1 cellular context compared by ENCODE assay signal in the genomic region with DNA sequence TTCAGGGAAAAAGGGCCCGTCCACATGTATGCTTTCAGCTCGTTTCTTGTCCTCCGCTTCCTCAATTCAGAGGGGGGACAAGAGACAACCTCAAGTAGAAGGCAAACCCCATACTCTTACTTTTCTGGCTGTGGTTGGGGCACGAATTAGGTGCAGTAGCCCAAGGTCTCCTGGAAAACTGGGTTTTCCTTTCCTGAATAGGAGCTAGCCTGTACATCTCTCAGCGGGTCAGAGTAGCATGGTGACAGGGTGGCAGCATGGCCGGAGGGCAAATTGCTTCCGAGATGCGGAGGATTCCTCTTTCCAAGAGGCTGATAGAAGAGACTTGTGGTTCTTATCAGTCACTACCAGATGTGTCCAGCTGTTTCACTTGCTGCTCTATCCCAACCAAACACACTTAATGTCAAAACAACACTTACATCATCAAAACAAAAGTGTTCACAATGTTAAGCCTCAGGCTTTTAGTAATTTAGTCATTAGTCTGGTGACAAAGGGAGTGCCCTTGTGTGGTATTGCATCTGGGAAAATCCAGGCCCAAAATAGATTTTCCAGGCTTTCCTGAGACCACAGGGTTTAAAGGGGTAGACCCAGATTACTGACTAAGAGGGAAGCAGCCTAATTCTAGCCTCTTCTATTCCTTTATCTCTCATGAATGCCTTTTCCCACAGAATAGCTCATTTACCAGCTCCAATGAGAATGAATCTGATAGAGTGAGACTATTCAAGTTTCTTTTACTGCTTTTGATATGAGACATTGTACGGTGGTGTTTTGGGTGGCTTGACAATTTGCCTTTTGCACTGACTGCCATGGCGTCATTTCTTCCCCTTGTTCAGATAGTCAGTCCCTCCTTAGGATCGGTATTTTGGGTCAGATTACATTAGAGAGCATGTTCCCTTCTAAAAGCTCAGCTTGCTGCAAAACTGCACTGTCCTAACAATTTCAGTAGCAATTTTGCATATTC.
TF ChIP-seq lines count a peak whose summit lies in the region.

No MANE protein-coding gene starts in this region.

TF ChIP-seq in K562, 482 proteins besides CTCF, POLR2A, EP300 and RAD21 (continued from another document and continues in another):
- TF ChIP-seq PRPF4 (IDR thresholded peaks at IDR 0.05; ENCODE audit: insufficient read depth, low read depth, low read length, poor library complexity, severe bottlenecking) (no peak), ETS2 (tag; IDR thresholded peaks at IDR 0.05; ENCODE audit: borderline replicate concordance, poor library complexity, severe bottlenecking) (no peak), TRIM28 (IDR thresholded peaks at IDR 0.05) (peak; percentile 46; the same call in 1 of the 2 replicates), FOXM1 (IDR thresholded peaks at IDR 0.05; ENCODE audit: low read depth) (peak; percentile 95), FOXM1 (CRISPR knock-in tag; IDR thresholded peaks at IDR 0.05; ENCODE audit: low read depth) (no peak), MXI1 (IDR thresholded peaks at IDR 0.05; ENCODE audit: low read depth, low read length) (no peak), ZFX (CRISPR knock-in tag; IDR thresholded peaks at IDR 0.05) (peak; percentile 45; the same call in 1 of the 2 replicates), YY1 (IDR thresholded peaks at IDR 0.05; ENCODE audit: borderline replicate concordance in 1 of 3, control insufficient read depth in 1 of 3, extremely low read depth in 1 of 3, insufficient read depth in 3 of 3, insufficient read length in 1 of 3, insufficient replicate concordance in 2 of 3, low read depth in 1 of 3, low read length in 2 of 3) (peak in 1 of 3 experiments; percentile 39), NR4A1 (CRISPR knock-in tag; IDR thresholded peaks at IDR 0.05) (no peak), NR4A1 (tag; IDR thresholded peaks at IDR 0.05) (peak; percentile 84), ZNF347 (CRISPR knock-in tag; IDR thresholded peaks at IDR 0.05; ENCODE audit: low read depth) (no peak), ZNF140 (CRISPR knock-in tag; IDR thresholded peaks at IDR 0.05) (no peak), RBM15 (IDR thresholded peaks at IDR 0.05; ENCODE audit: insufficient read depth, low read length) (no peak), ARID1B (IDR thresholded peaks at IDR 0.05) (peak; percentile 99), TBP (optimal IDR thresholded peaks at IDR 0.05; ENCODE audit: low read depth, low read length) (no peak), ZNF695 (CRISPR knock-in tag; IDR thresholded peaks at IDR 0.05) (no peak), DIDO1 (tag; IDR thresholded peaks at IDR 0.05; ENCODE audit: low read depth) (no peak), RB1 (IDR thresholded peaks at IDR 0.05; ENCODE audit: low read depth) (no peak), ZNF274 (IDR thresholded peaks at IDR 0.05; ENCODE audit: borderline replicate concordance, low read depth, low read length) (no peak; the same call in 1 of the 2 replicates), SNIP1 (IDR thresholded peaks at IDR 0.05; ENCODE audit: low read depth) (no peak), CCAR2 (IDR thresholded peaks at IDR 0.05; ENCODE audit: low read depth, low read length) (no peak), ZNF384 (IDR thresholded peaks at IDR 0.05; ENCODE audit: low read depth, low read length) (no peak), BCL6 (CRISPR knock-in tag; IDR thresholded peaks at IDR 0.05) (no peak), MCM7 (IDR thresholded peaks at IDR 0.05) (no peak; a peak in 1 of 4 replicates), CBX5 (IDR thresholded peaks at IDR 0.05; ENCODE audit: borderline replicate concordance, low read depth) (no peak), TCFL5 (CRISPR knock-in tag; conservative IDR thresholded peaks at IDR 0.05) (no peak), NCOA1 (IDR thresholded peaks at IDR 0.05; ENCODE audit: low read depth) (peak; percentile 85), MCM3 (IDR thresholded peaks at IDR 0.05) (no peak), HDGF (IDR thresholded peaks at IDR 0.05) (no peak), CSDE1 (IDR thresholded peaks at IDR 0.05) (no peak), SMARCA4 (IDR thresholded peaks at IDR 0.05) (peak; percentile 98), RBM39 (optimal IDR thresholded peaks at IDR 0.05; ENCODE audit: low read depth, low read length) (no peak), EZH2 (IDR thresholded peaks at IDR 0.05; ENCODE audit: borderline replicate concordance, low read depth, low read length) (no peak), SMAD3 (CRISPR knock-in tag; conservative IDR thresholded peaks at IDR 0.05) (no peak), ZNF707 (CRISPR knock-in tag; conservative IDR thresholded peaks at IDR 0.05) (no peak), MTA2 (IDR thresholded peaks at IDR 0.05; ENCODE audit: low read depth) (peak; percentile 97), POLR2H (tag; IDR thresholded peaks at IDR 0.05; ENCODE audit: low read depth) (no peak), HDAC2 (IDR thresholded peaks at IDR 0.05) (peak; percentile 88), KLF10 (CRISPR knock-in tag; IDR thresholded peaks at IDR 0.05) (no peak), KDM5B (IDR thresholded peaks at IDR 0.05; ENCODE audit: insufficient replicate concordance, low read depth, low read length) (no peak), MED1 (CRISPR knock-in tag; IDR thresholded peaks at IDR 0.05; ENCODE audit: borderline replicate concordance) (no peak), TCF7 (IDR thresholded peaks at IDR 0.05; ENCODE audit: borderline replicate concordance) (no peak)
- TF ChIP-seq, protein P1, sequence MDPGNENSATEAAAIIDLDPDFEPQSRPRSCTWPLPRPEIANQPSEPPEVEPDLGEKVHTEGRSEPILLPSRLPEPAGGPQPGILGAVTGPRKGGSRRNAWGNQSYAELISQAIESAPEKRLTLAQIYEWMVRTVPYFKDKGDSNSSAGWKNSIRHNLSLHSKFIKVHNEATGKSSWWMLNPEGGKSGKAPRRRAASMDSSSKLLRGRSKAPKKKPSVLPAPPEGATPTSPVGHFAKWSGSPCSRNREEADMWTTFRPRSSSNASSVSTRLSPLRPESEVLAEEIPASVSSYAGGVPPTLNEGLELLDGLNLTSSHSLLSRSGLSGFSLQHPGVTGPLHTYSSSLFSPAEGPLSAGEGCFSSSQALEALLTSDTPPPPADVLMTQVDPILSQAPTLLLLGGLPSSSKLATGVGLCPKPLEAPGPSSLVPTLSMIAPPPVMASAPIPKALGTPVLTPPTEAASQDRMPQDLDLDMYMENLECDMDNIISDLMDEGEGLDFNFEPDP (CRISPR knock-in tag; IDR thresholded peaks at IDR 0.05) = no peak
- TF ChIP-seq, protein P2, sequence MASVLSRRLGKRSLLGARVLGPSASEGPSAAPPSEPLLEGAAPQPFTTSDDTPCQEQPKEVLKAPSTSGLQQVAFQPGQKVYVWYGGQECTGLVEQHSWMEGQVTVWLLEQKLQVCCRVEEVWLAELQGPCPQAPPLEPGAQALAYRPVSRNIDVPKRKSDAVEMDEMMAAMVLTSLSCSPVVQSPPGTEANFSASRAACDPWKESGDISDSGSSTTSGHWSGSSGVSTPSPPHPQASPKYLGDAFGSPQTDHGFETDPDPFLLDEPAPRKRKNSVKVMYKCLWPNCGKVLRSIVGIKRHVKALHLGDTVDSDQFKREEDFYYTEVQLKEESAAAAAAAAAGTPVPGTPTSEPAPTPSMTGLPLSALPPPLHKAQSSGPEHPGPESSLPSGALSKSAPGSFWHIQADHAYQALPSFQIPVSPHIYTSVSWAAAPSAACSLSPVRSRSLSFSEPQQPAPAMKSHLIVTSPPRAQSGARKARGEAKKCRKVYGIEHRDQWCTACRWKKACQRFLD (CRISPR knock-in tag; IDR thresholded peaks at IDR 0.05) = peak; percentile 97
- TF ChIP-seq, protein P3, sequence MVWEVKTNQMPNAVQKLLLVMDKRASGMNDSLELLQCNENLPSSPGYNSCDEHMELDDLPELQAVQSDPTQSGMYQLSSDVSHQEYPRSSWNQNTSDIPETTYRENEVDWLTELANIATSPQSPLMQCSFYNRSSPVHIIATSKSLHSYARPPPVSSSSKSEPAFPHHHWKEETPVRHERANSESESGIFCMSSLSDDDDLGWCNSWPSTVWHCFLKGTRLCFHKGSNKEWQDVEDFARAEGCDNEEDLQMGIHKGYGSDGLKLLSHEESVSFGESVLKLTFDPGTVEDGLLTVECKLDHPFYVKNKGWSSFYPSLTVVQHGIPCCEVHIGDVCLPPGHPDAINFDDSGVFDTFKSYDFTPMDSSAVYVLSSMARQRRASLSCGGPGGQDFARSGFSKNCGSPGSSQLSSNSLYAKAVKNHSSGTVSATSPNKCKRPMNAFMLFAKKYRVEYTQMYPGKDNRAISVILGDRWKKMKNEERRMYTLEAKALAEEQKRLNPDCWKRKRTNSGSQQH (CRISPR knock-in tag; IDR thresholded peaks at IDR 0.05) = no peak
- TF ChIP-seq, protein P4, sequence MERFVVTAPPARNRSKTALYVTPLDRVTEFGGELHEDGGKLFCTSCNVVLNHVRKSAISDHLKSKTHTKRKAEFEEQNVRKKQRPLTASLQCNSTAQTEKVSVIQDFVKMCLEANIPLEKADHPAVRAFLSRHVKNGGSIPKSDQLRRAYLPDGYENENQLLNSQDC (CRISPR knock-in tag; IDR thresholded peaks at IDR 0.05) = no peak
- TF ChIP-seq, protein P5, sequence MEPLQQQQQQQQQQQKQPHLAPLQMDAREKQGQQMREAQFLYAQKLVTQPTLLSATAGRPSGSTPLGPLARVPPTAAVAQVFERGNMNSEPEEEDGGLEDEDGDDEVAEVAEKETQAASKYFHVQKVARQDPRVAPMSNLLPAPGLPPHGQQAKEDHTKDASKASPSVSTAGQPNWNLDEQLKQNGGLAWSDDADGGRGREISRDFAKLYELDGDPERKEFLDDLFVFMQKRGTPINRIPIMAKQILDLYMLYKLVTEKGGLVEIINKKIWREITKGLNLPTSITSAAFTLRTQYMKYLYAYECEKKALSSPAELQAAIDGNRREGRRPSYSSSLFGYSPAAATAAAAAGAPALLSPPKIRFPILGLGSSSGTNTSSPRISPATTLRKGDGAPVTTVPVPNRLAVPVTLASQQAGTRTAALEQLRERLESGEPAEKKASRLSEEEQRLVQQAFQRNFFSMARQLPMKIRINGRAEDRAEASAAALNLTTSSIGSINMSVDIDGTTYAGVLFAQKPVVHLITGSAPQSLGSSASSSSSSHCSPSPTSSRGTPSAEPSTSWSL (CRISPR knock-in tag; IDR thresholded peaks at IDR 0.05; ENCODE audit: borderline replicate concordance) = no peak
- TF ChIP-seq, protein P6, sequence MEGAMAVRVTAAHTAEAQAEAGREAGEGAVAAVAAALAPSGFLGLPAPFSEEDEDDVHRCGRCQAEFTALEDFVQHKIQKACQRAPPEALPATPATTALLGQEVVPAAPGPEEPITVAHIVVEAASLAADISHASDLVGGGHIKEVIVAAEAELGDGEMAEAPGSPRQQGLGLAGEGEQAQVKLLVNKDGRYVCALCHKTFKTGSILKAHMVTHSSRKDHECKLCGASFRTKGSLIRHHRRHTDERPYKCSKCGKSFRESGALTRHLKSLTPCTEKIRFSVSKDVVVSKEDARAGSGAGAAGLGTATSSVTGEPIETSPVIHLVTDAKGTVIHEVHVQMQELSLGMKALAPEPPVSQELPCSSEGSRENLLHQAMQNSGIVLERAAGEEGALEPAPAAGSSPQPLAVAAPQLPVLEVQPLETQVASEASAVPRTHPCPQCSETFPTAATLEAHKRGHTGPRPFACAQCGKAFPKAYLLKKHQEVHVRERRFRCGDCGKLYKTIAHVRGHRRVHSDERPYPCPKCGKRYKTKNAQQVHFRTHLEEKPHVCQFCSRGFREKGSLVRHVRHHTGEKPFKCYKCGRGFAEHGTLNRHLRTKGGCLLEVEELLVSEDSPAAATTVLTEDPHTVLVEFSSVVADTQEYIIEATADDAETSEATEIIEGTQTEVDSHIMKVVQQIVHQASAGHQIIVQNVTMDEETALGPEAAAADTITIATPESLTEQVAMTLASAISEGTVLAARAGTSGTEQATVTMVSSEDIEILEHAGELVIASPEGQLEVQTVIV (CRISPR knock-in tag; IDR thresholded peaks at IDR 0.05; ENCODE audit: borderline replicate concordance) = no peak
- TF ChIP-seq, protein P7, sequence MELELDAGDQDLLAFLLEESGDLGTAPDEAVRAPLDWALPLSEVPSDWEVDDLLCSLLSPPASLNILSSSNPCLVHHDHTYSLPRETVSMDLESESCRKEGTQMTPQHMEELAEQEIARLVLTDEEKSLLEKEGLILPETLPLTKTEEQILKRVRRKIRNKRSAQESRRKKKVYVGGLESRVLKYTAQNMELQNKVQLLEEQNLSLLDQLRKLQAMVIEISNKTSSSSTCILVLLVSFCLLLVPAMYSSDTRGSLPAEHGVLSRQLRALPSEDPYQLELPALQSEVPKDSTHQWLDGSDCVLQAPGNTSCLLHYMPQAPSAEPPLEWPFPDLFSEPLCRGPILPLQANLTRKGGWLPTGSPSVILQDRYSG (tag; conservative IDR thresholded peaks at IDR 0.05; ENCODE audit: low read depth) = no peak; the same call in 1 of the 2 replicates
- TF ChIP-seq, protein P8, sequence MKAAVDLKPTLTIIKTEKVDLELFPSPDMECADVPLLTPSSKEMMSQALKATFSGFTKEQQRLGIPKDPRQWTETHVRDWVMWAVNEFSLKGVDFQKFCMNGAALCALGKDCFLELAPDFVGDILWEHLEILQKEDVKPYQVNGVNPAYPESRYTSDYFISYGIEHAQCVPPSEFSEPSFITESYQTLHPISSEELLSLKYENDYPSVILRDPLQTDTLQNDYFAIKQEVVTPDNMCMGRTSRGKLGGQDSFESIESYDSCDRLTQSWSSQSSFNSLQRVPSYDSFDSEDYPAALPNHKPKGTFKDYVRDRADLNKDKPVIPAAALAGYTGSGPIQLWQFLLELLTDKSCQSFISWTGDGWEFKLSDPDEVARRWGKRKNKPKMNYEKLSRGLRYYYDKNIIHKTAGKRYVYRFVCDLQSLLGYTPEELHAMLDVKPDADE (conservative IDR thresholded peaks at IDR 0.05; ENCODE audit: control insufficient read depth, low read depth, low read length) = no peak
- TF ChIP-seq, protein P9, sequence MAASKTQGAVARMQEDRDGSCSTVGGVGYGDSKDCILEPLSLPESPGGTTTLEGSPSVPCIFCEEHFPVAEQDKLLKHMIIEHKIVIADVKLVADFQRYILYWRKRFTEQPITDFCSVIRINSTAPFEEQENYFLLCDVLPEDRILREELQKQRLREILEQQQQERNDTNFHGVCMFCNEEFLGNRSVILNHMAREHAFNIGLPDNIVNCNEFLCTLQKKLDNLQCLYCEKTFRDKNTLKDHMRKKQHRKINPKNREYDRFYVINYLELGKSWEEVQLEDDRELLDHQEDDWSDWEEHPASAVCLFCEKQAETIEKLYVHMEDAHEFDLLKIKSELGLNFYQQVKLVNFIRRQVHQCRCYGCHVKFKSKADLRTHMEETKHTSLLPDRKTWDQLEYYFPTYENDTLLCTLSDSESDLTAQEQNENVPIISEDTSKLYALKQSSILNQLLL (CRISPR knock-in tag; IDR thresholded peaks at IDR 0.05; ENCODE audit: borderline replicate concordance) = no peak
- TF ChIP-seq, protein P10, sequence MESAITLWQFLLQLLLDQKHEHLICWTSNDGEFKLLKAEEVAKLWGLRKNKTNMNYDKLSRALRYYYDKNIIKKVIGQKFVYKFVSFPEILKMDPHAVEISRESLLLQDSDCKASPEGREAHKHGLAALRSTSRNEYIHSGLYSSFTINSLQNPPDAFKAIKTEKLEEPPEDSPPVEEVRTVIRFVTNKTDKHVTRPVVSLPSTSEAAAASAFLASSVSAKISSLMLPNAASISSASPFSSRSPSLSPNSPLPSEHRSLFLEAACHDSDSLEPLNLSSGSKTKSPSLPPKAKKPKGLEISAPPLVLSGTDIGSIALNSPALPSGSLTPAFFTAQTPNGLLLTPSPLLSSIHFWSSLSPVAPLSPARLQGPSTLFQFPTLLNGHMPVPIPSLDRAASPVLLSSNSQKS (CRISPR knock-in tag; IDR thresholded peaks at IDR 0.05) = no peak
